1 cellular context compared by ENCODE assay signal in the genomic region with DNA sequence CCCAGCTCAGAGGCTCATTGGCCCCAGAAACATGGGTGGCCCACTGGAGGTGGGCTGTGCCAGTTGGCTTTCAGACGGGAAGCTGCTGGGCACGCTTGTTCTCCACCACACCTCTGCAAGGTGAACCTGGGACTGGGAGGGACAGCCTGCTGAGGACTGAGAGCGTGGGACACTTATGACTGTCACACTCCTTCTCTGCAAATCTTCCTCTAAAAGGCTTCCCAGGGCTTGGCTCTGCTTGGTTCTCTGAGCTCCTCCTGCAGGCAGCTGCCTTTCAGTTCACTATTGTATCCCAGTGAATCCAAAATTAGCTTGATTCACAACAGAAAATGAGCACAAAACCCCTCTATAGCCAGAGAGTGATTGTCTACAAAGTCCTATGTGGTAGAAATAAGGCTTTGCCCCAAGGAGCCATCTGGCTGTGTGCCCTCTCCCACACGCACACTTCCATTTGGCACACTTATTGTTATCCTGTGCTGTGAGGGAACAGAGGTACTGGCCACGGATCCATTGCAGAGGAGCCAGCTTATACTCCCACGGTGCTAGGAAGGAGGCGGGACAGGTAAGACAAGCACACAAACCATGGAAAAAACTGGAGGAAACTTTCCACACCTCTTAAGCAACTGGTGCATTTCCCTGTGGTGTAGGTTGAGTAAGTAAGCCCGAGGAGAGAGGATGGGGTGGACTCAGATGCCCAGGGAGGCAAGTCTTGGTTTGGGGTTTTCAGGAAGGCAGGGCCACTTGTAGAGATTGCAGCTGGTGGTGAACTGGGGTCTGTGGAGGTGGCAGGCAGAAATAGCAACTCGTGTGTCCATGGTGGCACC.
TF ChIP-seq lines count a peak whose summit lies in the region.

No MANE protein-coding gene starts in this region.

TF ChIP-seq in IMR-90, 13 proteins besides CTCF, POLR2A, EP300 and RAD21:
- TF ChIP-seq RFX5 (IDR thresholded peaks at IDR 0.05; ENCODE audit: low read depth, low read length) (no peak), SMC3 (IDR thresholded peaks at IDR 0.05; ENCODE audit: low read depth, low read length) (no peak), BHLHE40 (IDR thresholded peaks at IDR 0.05; ENCODE audit: low read depth, low read length) (no peak), CEBPB (IDR thresholded peaks at IDR 0.05; ENCODE audit: low read depth, low read length) (no peak), RCOR1 (IDR thresholded peaks at IDR 0.05; ENCODE audit: insufficient replicate concordance, low read length) (no peak), NFE2L2 (IDR thresholded peaks at IDR 0.05; ENCODE audit: low read depth, low read length) (no peak), FOS (IDR thresholded peaks at IDR 0.05; ENCODE audit: low read depth, low read length) (no peak)
